Comparison of ENCODE assay signal across 29 cellular contexts in genomic region chr11:113701491-113701890, GRCh38.
"Had no signal": no experiment of that assay in that cellular context is flagged by ENCODE, and none has a peak within 500 bp of the region (broad histone marks: within the 10 kb centered on the region; RNA-seq: fewer than 3 reads in every experiment).

No MANE protein-coding gene starts in this region.

- H3K27ac Mint-ChIP-seq: dendritic cell treated with granulocyte-macrophage colony-stimulating factor and Interleukin-4, amounts not matched to agents 40 ng/mL and 50 ng/mL, for 4 days; effector memory CD8-positive, alpha-beta T cell; endodermal cell had no signal

- H3K4me3 Mint-ChIP-seq: dendritic cell treated with granulocyte-macrophage colony-stimulating factor and Interleukin-4, amounts not matched to agents 40 ng/mL and 50 ng/mL, for 4 days; effector memory CD8-positive, alpha-beta T cell; endodermal cell had no signal

- H3K4me1 Mint-ChIP-seq: endodermal cell had no signal

- H3K4me1 ChIP-seq: colonic mucosa, esophagus muscularis mucosa, esophagus squamous epithelium, foreskin keratinocyte, gastrocnemius medialis, gastroesophageal sphincter, heart left ventricle, heart right ventricle had no signal

- ATAC-seq: effector memory CD8-positive, alpha-beta T cell; esophagus mucosa; foreskin keratinocyte; gastrocnemius medialis; gastroesophageal sphincter; heart left ventricle; heart right ventricle had no signal

- H3K36me3 ChIP-seq: colonic mucosa, heart right ventricle had no signal

- H3K4me3 ChIP-seq: colonic mucosa, coronary artery, dorsolateral prefrontal cortex, esophagus muscularis mucosa, esophagus squamous epithelium, gastrocnemius medialis, gastroesophageal sphincter, heart left ventricle, heart right ventricle had no signal

- DNase-seq: colonic mucosa; cortex of kidney; dermis blood vessel endothelial cell; dorsolateral prefrontal cortex; effector CD4-positive, alpha-beta T cell; effector CD8-positive, alpha-beta T cell; effector memory CD4-positive, alpha-beta T cell; effector memory CD8-positive, alpha-beta T cell; endodermal cell; erythroblast; esophagus squamous epithelium; foreskin fibroblast; foreskin keratinocyte; foreskin melanocyte; gastrocnemius medialis; glutamatergic neuron; head of caudate nucleus; heart left ventricle; heart right ventricle had no signal

- H3K9me3 ChIP-seq: colonic mucosa, esophagus muscularis mucosa, esophagus squamous epithelium, gastrocnemius medialis, gastroesophageal sphincter, heart left ventricle, heart right ventricle had no signal

- H3K27ac ChIP-seq: colonic mucosa, coronary artery, dorsolateral prefrontal cortex, epithelial cell of prostate, esophagus muscularis mucosa, esophagus squamous epithelium, foreskin keratinocyte, gastrocnemius medialis, gastroesophageal sphincter, heart left ventricle, heart right ventricle had no signal

- FAIRE-seq: colon, endometrium, endothelial cell of umbilical vein, frontal cortex had no signal

- H3K27me3 ChIP-seq: colonic mucosa, dorsolateral prefrontal cortex, esophagus muscularis mucosa, esophagus squamous epithelium, foreskin keratinocyte, gastrocnemius medialis, gastroesophageal sphincter, heart left ventricle, heart right ventricle had no signal

- H3K9me3 Mint-ChIP-seq: effector memory CD8-positive, alpha-beta T cell had no signal

- H3K27me3 Mint-ChIP-seq: dendritic cell treated with granulocyte-macrophage colony-stimulating factor and Interleukin-4, amounts not matched to agents 40 ng/mL and 50 ng/mL, for 4 days; effector memory CD8-positive, alpha-beta T cell had no signal
